In the genomic region with DNA sequence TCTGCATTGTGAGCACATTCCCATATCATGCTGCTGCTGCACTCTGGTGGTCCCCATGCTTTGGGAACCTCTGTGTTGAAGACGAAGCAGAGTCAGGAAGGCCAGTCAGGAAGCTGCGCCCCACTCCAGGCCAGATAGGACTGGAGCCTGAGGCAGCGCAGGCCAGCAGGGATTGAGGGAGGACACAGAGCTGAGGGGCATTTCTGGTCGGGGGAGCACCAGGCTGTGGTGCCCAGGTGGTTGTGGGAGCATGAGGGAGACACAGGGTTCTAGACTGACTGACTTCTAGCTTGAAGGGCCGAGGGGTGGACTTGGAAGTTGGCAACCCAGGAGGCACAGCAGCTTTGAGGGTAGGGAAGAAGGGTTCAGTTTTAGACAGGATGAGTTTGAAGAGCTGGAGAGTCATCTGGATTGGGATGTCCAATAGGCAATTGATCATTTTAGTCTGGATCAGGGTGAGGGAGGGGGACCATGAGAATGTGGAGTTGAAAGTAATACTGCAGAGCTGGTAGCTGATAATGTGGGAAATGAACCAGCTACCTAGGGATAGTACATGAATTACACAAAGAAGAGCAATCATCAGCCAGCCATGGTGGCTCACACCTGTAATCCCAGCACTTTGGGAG, we compare ENCODE assay signal across 33 cellular contexts. TPM values are rescaled to one million over a fixed set of nuclear protein-coding genes. Genes with fewer than 3 reads are reported as not detected.
DNase-seq lines count a peak whose midpoint lies in the region; ATAC-seq, FAIRE-seq and TF ChIP-seq lines count a peak whose summit lies in the region.
"Had no signal": no experiment of that assay in that cellular context is flagged by ENCODE, and none has a peak within 500 bp of the region (broad histone marks: within the 10 kb centered on the region; RNA-seq: fewer than 3 reads in every experiment).

No MANE protein-coding gene starts in this region.

- no peak for TF ChIP-seq POLR2A in HepG2 (IDR thresholded peaks at IDR 0.05; ENCODE audit: insufficient read depth in 1 of 2, low read depth in 2 of 2, low read length in 2 of 2)
- TF ChIP-seq POLR2A in right lobe of liver (IDR thresholded peaks at IDR 0.05) = no peak
- no peak for TF ChIP-seq POLR2A in gastroesophageal sphincter (IDR thresholded peaks at IDR 0.05)
- no peak for TF ChIP-seq POLR2A in spleen (IDR thresholded peaks at IDR 0.05)
- no peak for TF ChIP-seq POLR2A in tibial nerve (IDR thresholded peaks at IDR 0.05)

- H3K27me3 ChIP-seq in HepG2 (ENCODE audit: control insufficient read depth in 1 of 2, insufficient read depth in 2 of 2, low read length in 2 of 2) = peaks cover 0 to 55% of the 10 kb centered on the region in 2 experiments
- H3K27me3 ChIP-seq in right lobe of liver = no peaks in the 10 kb centered on the region
- H3K27me3 ChIP-seq in gastroesophageal sphincter = no peaks in the 10 kb centered on the region
- H3K27me3 ChIP-seq in spleen (replicated peaks in 1 of 7) = no peaks in the 10 kb centered on the region
- H3K27me3 ChIP-seq in tibial nerve = no peaks in the 10 kb centered on the region
- H3K27me3 ChIP-seq: adrenal gland had no signal

- intact Hi-C loops in HepG2 (cut with micrococcal nuclease; ENCODE audit: unreplicated experiment) = no loop called here
- intact Hi-C loops in right lobe of liver (cut with DNase I) = no loop called here
- intact Hi-C loops in spleen (cut with DNase I; ENCODE audit: low total_unique reads) = no loop called here

- H4K20me1 ChIP-seq in HepG2 (ENCODE audit: insufficient read depth, low read length) = no peaks in the 10 kb centered on the region

- ATAC-seq in HepG2 (peak; percentile 12; the same call in 1 of the 3 replicates), right lobe of liver (no peak), gastroesophageal sphincter (no peak), GM18520 (IDR thresholded peaks at IDR 0.05; ENCODE audit: unreplicated experiment) (no peak), GM19467 (IDR thresholded peaks at IDR 0.05; ENCODE audit: unreplicated experiment) (no peak)
- no peak for ATAC-seq in stimulated activated effector memory CD8-positive, alpha-beta T cell treated with anti-CD3 and anti-CD28 coated beads, Interleukin-12 subunit alpha, Interleukin-12 subunit beta, amount 100 ng/mL, for 72 hours
- ATAC-seq: CD8-positive, alpha-beta T cell; left cardiac atrium had no signal

- H3K36me3 Mint-ChIP-seq in stimulated activated effector memory CD8-positive, alpha-beta T cell treated with anti-CD3 and anti-CD28 coated beads, Interleukin-12 subunit alpha, Interleukin-12 subunit beta, amount 100 ng/mL, for 72 hours = peaks cover 4% of the 10 kb centered on the region
- H3K36me3 Mint-ChIP-seq: CD8-positive, alpha-beta T cell; IgD-negative memory B cell; memory B cell; naive B cell had no signal

- H3K4me3 ChIP-seq in HepG2 (replicated peaks in 1 of 3; ENCODE audit: insufficient read depth in 1 of 3, low read depth in 2 of 3, low read length in 3 of 3) (no peak overlapping the region), right lobe of liver (no peak overlapping the region), gastroesophageal sphincter (no peak overlapping the region), spleen (no peak overlapping the region), tibial nerve (no peak overlapping the region)
- H3K4me3 ChIP-seq: A549, adrenal gland had no signal

- H3K4me2 ChIP-seq in HepG2 (ENCODE audit: low read depth, low read length) = no peak overlapping the region
- H3K4me2 ChIP-seq: A549 had no signal

- 64% methylated on average over 5 of the region's 5 CpGs for WGBS in HepG2 (ENCODE audit: low lambda C conversion rate)
- WGBS in right lobe of liver (ENCODE audit: insufficient coverage, low coverage, low lambda C conversion rate, missing lambda C conversion rate) = 90% methylated on average over 4 of the region's 5 CpGs
- WGBS in gastroesophageal sphincter (ENCODE audit: low coverage in 1 of 2), 2 donors = 88 to 96% methylated on average over 1 to 2 of the region's 5 CpGs
- WGBS in spleen, 5 donors = 74 to 98% (median 87%) methylated on average over 2 to 5 of the region's 5 CpGs
- 96 to 97% methylated on average over 4 to 5 of the region's 5 CpGs for WGBS in tibial nerve, 2 donors

- no peak for FAIRE-seq in HepG2 (lab: Jason Lieb, UNC)
- FAIRE-seq: A549, frontal cortex, GM12892, urothelium cell line had no signal

- no peaks in the 10 kb centered on the region for H3K79me2 ChIP-seq in HepG2 (ENCODE audit: insufficient read depth, low read length)

- CTCF ChIA-PET in HepG2 (lab: Yijun Ruan, JAX; ENCODE audit: low intra/inter-chr PET ratio, low total read pairs) = no interaction called here

- peaks cover 12% of the 10 kb centered on the region for H3K4me1 ChIP-seq in HepG2 (ENCODE audit: insufficient read depth, low read length)
- H3K4me1 ChIP-seq in right lobe of liver = no peaks in the 10 kb centered on the region
- peaks cover 5 to 63% (median 6%) of the 10 kb centered on the region in 3 donors for H3K4me1 ChIP-seq in gastroesophageal sphincter
- H3K4me1 ChIP-seq in spleen = peaks cover 0 to 4% (median 0%) of the 10 kb centered on the region in 6 donors
- H3K4me1 ChIP-seq in tibial nerve = peaks cover 0 to 6% (median 1%) of the 10 kb centered on the region in 4 donors
- H3K4me1 ChIP-seq: adrenal gland had no signal

- H3K9me3 ChIP-seq in HepG2 (ENCODE audit: low read length) (no peaks in the 10 kb centered on the region), right lobe of liver (no peaks in the 10 kb centered on the region), gastroesophageal sphincter (no peaks in the 10 kb centered on the region), spleen (no peaks in the 10 kb centered on the region), tibial nerve (no peaks in the 10 kb centered on the region)
- H3K9me3 ChIP-seq: A549, adrenal gland had no signal

- H3K27ac Mint-ChIP-seq in stimulated activated effector memory CD8-positive, alpha-beta T cell treated with anti-CD3 and anti-CD28 coated beads, Interleukin-12 subunit alpha, Interleukin-12 subunit beta, amount 100 ng/mL, for 72 hours = peak overlapping the region; percentile 54
- H3K27ac Mint-ChIP-seq: CD8-positive, alpha-beta T cell; dendritic cell treated with granulocyte-macrophage colony-stimulating factor and Interleukin-4, amounts not matched to agents 40 ng/mL and 50 ng/mL, for 4 days; endodermal cell; IgD-negative memory B cell; memory B cell had no signal

- in situ Hi-C loops in HepG2 (cut with HindIII; ENCODE audit: extremely low pct_ligation_motif_present, low pct_unique_long_range_greater_than_20kb) = no loop called here

- POLR2A ChIA-PET in HepG2 (lab: Yijun Ruan, JAX) = no interaction called here

- no TSS peak for BruUV-seq in HepG2 (replicated peaks; lab: Mats Ljungman, UMichigan)

- H3K4me1 Mint-ChIP-seq in stimulated activated effector memory CD8-positive, alpha-beta T cell treated with anti-CD3 and anti-CD28 coated beads, Interleukin-12 subunit alpha, Interleukin-12 subunit beta, amount 100 ng/mL, for 72 hours = peaks cover 49% of the 10 kb centered on the region
- H3K4me1 Mint-ChIP-seq: endodermal cell had no signal

- TF ChIP-seq EP300 in HepG2 (IDR thresholded peaks at IDR 0.05; ENCODE audit: low read depth in 2 of 2, low read length in 2 of 2) (no peak), HepG2 (CRISPR knock-in tag; IDR thresholded peaks at IDR 0.05; ENCODE audit: borderline replicate concordance) (no peak), gastroesophageal sphincter (IDR thresholded peaks at IDR 0.05) (no peak), tibial nerve (IDR thresholded peaks at IDR 0.05) (no peak)

- no peak for DNase-seq in HepG2 (ENCODE audit: low spot score)
- DNase-seq in right lobe of liver = no peak
- DNase-seq in stimulated activated effector memory CD8-positive, alpha-beta T cell treated with anti-CD3 and anti-CD28 coated beads, Interleukin-12 subunit alpha, Interleukin-12 subunit beta, amount 100 ng/mL, for 72 hours (ENCODE audit: low spot score in 2 of 2) = no peak
- no peak for DNase-seq in spleen
- DNase-seq in tibial nerve (ENCODE audit: low spot score in 2 of 2) = no peak
- DNase-seq: activated CD4-positive, CD25-positive, alpha-beta regulatory T cell treated with anti-CD3 and anti-CD28 coated beads, Interleukin-2, amount 50 U/mL, for 72 hours; activated naive CD4-positive, alpha-beta T cell; activated T-cell treated with anti-CD3 and anti-CD28 coated beads, Interleukin-2, amount 50 U/mL, for 1 hour; adrenal gland; AML-193; CD8-positive, alpha-beta T cell; DMS 273 treated with DMSO at 0.1 percent for 48 hours; endodermal cell; GOT3; hippocampal formation; left cardiac atrium; naive B cell; NCI-H1048; NCI-H1694 treated with DMSO at 0.1 percent for 48 hours; NCI-H526; retina; Right ventricle myocardium superior; T-helper 2 cell had no signal

- H3K9me3 Mint-ChIP-seq in stimulated activated effector memory CD8-positive, alpha-beta T cell treated with anti-CD3 and anti-CD28 coated beads, Interleukin-12 subunit alpha, Interleukin-12 subunit beta, amount 100 ng/mL, for 72 hours = peaks cover 3% of the 10 kb centered on the region
- H3K9me3 Mint-ChIP-seq: CD8-positive, alpha-beta T cell; dendritic cell treated with granulocyte-macrophage colony-stimulating factor and Interleukin-4, amounts not matched to agents 40 ng/mL and 50 ng/mL, for 4 days; endodermal cell; IgD-negative memory B cell; memory B cell; naive B cell had no signal

- H3K4me3 Mint-ChIP-seq in stimulated activated effector memory CD8-positive, alpha-beta T cell treated with anti-CD3 and anti-CD28 coated beads, Interleukin-12 subunit alpha, Interleukin-12 subunit beta, amount 100 ng/mL, for 72 hours = no peak overlapping the region
- H3K4me3 Mint-ChIP-seq: CD8-positive, alpha-beta T cell; dendritic cell treated with granulocyte-macrophage colony-stimulating factor and Interleukin-4, amounts not matched to agents 40 ng/mL and 50 ng/mL, for 4 days; endodermal cell; IgD-negative memory B cell; memory B cell; naive B cell had no signal

- H3K36me3 ChIP-seq in HepG2 (replicated peaks in 1 of 2; ENCODE audit: control insufficient read depth in 1 of 2, insufficient read depth in 2 of 2, low read length in 2 of 2) = no peaks in the 10 kb centered on the region
- no peaks in the 10 kb centered on the region for H3K36me3 ChIP-seq in right lobe of liver
- no peaks in the 10 kb centered on the region for H3K36me3 ChIP-seq in gastroesophageal sphincter
- no peaks in the 10 kb centered on the region for H3K36me3 ChIP-seq in spleen
- H3K36me3 ChIP-seq in tibial nerve = no peaks in the 10 kb centered on the region
- H3K36me3 ChIP-seq: adrenal gland had no signal

- H3K27ac ChIP-seq in HepG2 (ENCODE audit: extremely low read length, insufficient read depth, low read length) (no peak overlapping the region), right lobe of liver (no peak overlapping the region), gastroesophageal sphincter (peak overlapping the region; percentile 91 to 98 (median 96)), spleen (no peak overlapping the region), tibial nerve (no peak overlapping the region)
- H3K27ac ChIP-seq: A549, adrenal gland had no signal

- TF ChIP-seq CTCF in HepG2 (CRISPR knock-in tag; IDR thresholded peaks at IDR 0.05) (0 out of 2 replicates have a peak, but pooled peaks have one; percentile 2), right lobe of liver (IDR thresholded peaks at IDR 0.05) (no peak), gastroesophageal sphincter (IDR thresholded peaks at IDR 0.05) (no peak), spleen (IDR thresholded peaks at IDR 0.05 in 8 of 11, conservative IDR thresholded peaks at IDR 0.05 in 3 of 11) (no peak), tibial nerve (IDR thresholded peaks at IDR 0.05) (no peak)

- no peak overlapping the region for H3K9ac ChIP-seq in HepG2 (ENCODE audit: insufficient read depth, low read depth, low read length)

- TF ChIP-seq RAD21 in HepG2 (CRISPR knock-in tag; IDR thresholded peaks at IDR 0.05) = no peak

- no peak overlapping the region for H2AFZ ChIP-seq in HepG2 (ENCODE audit: low read length)

RNA-seq across cellular contexts. Expression of gene ACTG2, which starts 1.4 kb away (rescaled TPM):
- total RNA-seq in HepG2 (2016; rRNA removed; fragmentation: Illumina TruSeq; extraction: Trizol) (0.13 and 0.14 TPM in 2 replicates), right lobe of liver (10 to 100 TPM in 1 of 6 experiments, 1 to 10 TPM in 4, under 1 TPM in 1; 0.39 to 12.8 (median 1.1) TPM), gastroesophageal sphincter (1,000 to 10,000 TPM; 2,261 to 5,929 (median 3,123) TPM), spleen (10 to 100 TPM in 1 of 7 donors, 1 to 10 TPM in 4, under 1 TPM in 2; 0.60 to 17.6 (median 3.1) TPM), tibial nerve (10 to 100 TPM in 3 of 4 donors, 1 to 10 TPM in 1; 6.3 to 20.1 (median 16.8) TPM)
- not detected in 2 replicates for total RNA-seq in HepG2 (2016; cell fraction: cytosol; rRNA removed; fragmentation: Illumina TruSeq; extraction: Trizol; ENCODE audit: low read depth)
- 0.06 and 0.43 TPM in 2 replicates for total RNA-seq in HepG2 (2016; cell fraction: insoluble cytoplasmic fraction; rRNA removed; fragmentation: Illumina TruSeq; extraction: Trizol)
- total RNA-seq in HepG2 (2016; cell fraction: membrane; rRNA removed; fragmentation: Illumina TruSeq; extraction: Trizol) = 0.15 TPM in 1 of 2 replicates, not detected in the other
- total RNA-seq in HepG2 (2016; cell fraction: nucleus; rRNA removed; fragmentation: Illumina TruSeq; extraction: Trizol) = 0.28 TPM in 1 of 2 replicates, not detected in the other
- polyA plus RNA-seq in HepG2 (2011; rRNA removed) (not detected in 2 replicates), spleen (10 to 100 TPM in 1 of 3 donors, 1 to 10 TPM in 2; 3.8 to 10.9 (median 5.0) TPM)
- polyA plus RNA-seq in HepG2 (2011; cell fraction: cytosol; rRNA removed) = 0.04 and 0.05 TPM in 2 replicates
- polyA plus RNA-seq in HepG2 (2011; cell fraction: nucleus; rRNA removed) = not detected in 2 replicates
- 0.12 TPM in 1 of 2 replicates, not detected in the other for polyA plus RNA-seq in HepG2 (2012)
- 0.11 and 0.15 TPM in 2 replicates for polyA plus RNA-seq in HepG2 (2016; cell fraction: cytosol; fragmentation: Illumina TruSeq; extraction: Trizol; ENCODE audit: low read depth)
- 0.32 and 0.35 TPM in 2 replicates for polyA plus RNA-seq in HepG2 (2016; cell fraction: insoluble cytoplasmic fraction; fragmentation: Illumina TruSeq; extraction: Trizol; ENCODE audit: low read depth)
- polyA plus RNA-seq in HepG2 (2016; cell fraction: membrane; fragmentation: Illumina TruSeq; extraction: Trizol; ENCODE audit: low read depth) = not detected in 2 replicates
- polyA plus RNA-seq in HepG2 (2016; cell fraction: nucleus; fragmentation: Illumina TruSeq; extraction: Trizol; ENCODE audit: insufficient read depth, low read depth) = 0.45 and 0.98 TPM in 2 replicates
- 0.28 TPM in 1 of 2 replicates, not detected in the other for polyA minus RNA-seq in HepG2 (2011; rRNA and poly(A)+ RNA removed; ENCODE audit: low replicate concordance)
- not detected in 2 replicates for polyA minus RNA-seq in HepG2 (2011; cell fraction: cytosol; rRNA and poly(A)+ RNA removed)
- polyA minus RNA-seq in HepG2 (2011; cell fraction: nucleus; rRNA and poly(A)+ RNA removed) = not detected in 2 replicates
- total RNA-seq: CD8-positive, alpha-beta T cell had no signal
- polyA plus RNA-seq: IgD-negative memory B cell had no signal

RNA-seq across cellular contexts. Expression of gene DGUOK, which starts 35.3 kb away (rescaled TPM):
- total RNA-seq in HepG2 (2016; rRNA removed; fragmentation: Illumina TruSeq; extraction: Trizol) (105 and 130 TPM in 2 replicates), right lobe of liver (10 to 100 TPM; 16.6 to 33.1 (median 22.6) TPM), gastroesophageal sphincter (10 to 100 TPM; 32.6 to 61.3 (median 38.6) TPM), spleen (10 to 100 TPM; 41.3 to 85.4 (median 52.0) TPM), tibial nerve (10 to 100 TPM; 36.9 to 63.9 (median 44.0) TPM)
- 22.6 and 22.7 TPM in 2 replicates for total RNA-seq in HepG2 (2016; cell fraction: cytosol; rRNA removed; fragmentation: Illumina TruSeq; extraction: Trizol; ENCODE audit: low read depth)
- 106 and 144 TPM in 2 replicates for total RNA-seq in HepG2 (2016; cell fraction: insoluble cytoplasmic fraction; rRNA removed; fragmentation: Illumina TruSeq; extraction: Trizol)
- 48.1 and 55.5 TPM in 2 replicates for total RNA-seq in HepG2 (2016; cell fraction: membrane; rRNA removed; fragmentation: Illumina TruSeq; extraction: Trizol)
- total RNA-seq in HepG2 (2016; cell fraction: nucleus; rRNA removed; fragmentation: Illumina TruSeq; extraction: Trizol) = 47.4 and 51.2 TPM in 2 replicates
- polyA plus RNA-seq in HepG2 (2011; rRNA removed) (124 and 137 TPM in 2 replicates), spleen (100 to 1,000 TPM in 2 of 3 donors, 10 to 100 TPM in 1; 92.0 to 120 (median 103) TPM)
- 118 and 121 TPM in 2 replicates for polyA plus RNA-seq in HepG2 (2011; cell fraction: cytosol; rRNA removed)
- 36.3 and 40.1 TPM in 2 replicates for polyA plus RNA-seq in HepG2 (2011; cell fraction: nucleus; rRNA removed)
- polyA plus RNA-seq in HepG2 (2012) = 107 and 124 TPM in 2 replicates
- polyA plus RNA-seq in HepG2 (2016; cell fraction: cytosol; fragmentation: Illumina TruSeq; extraction: Trizol; ENCODE audit: low read depth) = 26.7 and 29.0 TPM in 2 replicates
- 184 and 199 TPM in 2 replicates for polyA plus RNA-seq in HepG2 (2016; cell fraction: insoluble cytoplasmic fraction; fragmentation: Illumina TruSeq; extraction: Trizol; ENCODE audit: low read depth)
- 57.6 and 62.2 TPM in 2 replicates for polyA plus RNA-seq in HepG2 (2016; cell fraction: membrane; fragmentation: Illumina TruSeq; extraction: Trizol; ENCODE audit: low read depth)
- polyA plus RNA-seq in HepG2 (2016; cell fraction: nucleus; fragmentation: Illumina TruSeq; extraction: Trizol; ENCODE audit: insufficient read depth, low read depth) = 105 and 115 TPM in 2 replicates
- polyA minus RNA-seq in HepG2 (2011; rRNA and poly(A)+ RNA removed; ENCODE audit: low replicate concordance) = 25.9 and 35.0 TPM in 2 replicates
- polyA minus RNA-seq in HepG2 (2011; cell fraction: cytosol; rRNA and poly(A)+ RNA removed) = 23.1 and 30.6 TPM in 2 replicates
- 23.6 and 37.7 TPM in 2 replicates for polyA minus RNA-seq in HepG2 (2011; cell fraction: nucleus; rRNA and poly(A)+ RNA removed)

Comparison
In these comparisons a context has a peak if more than half of its experiments do, and no peak if none do; other contexts are left out.
1. H3K27ac ChIP-seq: peak in gastroesophageal sphincter (4 of 4); none in HepG2 (single experiment), right lobe of liver (0 of 3), spleen (0 of 8) and tibial nerve (0 of 4).
2. RNA of gene ACTG2, which starts 1.4 kb away (total RNA-seq): 2,261 to 5,929 TPM in gastroesophageal sphincter; 6.3 to 20.1 TPM in tibial nerve, 0.60 to 17.6 TPM in spleen, 0.39 to 12.8 TPM in right lobe of liver and 0.06 to 0.43 TPM in HepG2; every median in the first group is over 100 times any median in the second.